ENCODE assay signal across 18 cellular contexts in the genomic region with DNA sequence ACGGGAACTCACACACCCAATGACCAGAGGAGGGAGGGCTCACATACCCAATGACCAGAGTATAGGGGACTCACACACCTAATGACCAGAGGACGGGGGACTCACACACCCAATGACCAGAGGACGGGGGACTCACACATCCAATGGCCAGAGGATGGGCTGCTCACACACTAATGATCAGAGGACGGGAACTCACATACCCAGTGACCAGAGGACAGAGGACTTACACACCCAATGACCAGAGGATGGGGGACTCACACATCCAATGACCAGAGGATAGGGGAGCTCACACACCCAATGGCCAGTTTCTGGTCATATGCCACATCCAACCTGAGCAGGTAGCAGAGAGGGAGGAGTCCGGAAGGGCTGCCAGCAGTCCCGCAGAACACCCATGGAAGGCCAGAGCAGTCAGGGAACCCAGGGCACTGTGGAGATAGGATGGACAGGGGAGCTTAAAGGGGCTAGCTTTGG.
"Had no signal": no experiment of that assay in that cellular context is flagged by ENCODE, and none has a peak within 500 bp of the region (broad histone marks: within the 10 kb centered on the region; RNA-seq: fewer than 3 reads in every experiment).

No MANE protein-coding gene starts in this region.

- H3K27me3 ChIP-seq: body of pancreas, heart right ventricle, sigmoid colon, SJSA1 had no signal

- H3K4me1 ChIP-seq: body of pancreas, sigmoid colon, SJSA1 had no signal

- H3K36me3 ChIP-seq: cardiac muscle cell, sigmoid colon, SJSA1, thoracic aorta, WERI-Rb-1 had no signal

- H3K9me3 ChIP-seq: body of pancreas, heart right ventricle, sigmoid colon, SJSA1, thoracic aorta had no signal

- DNase-seq: activated CD4-positive, alpha-beta T cell treated with anti-CD3 and anti-CD28 coated beads, Interleukin-2, amount 50 U/mL, for 1 hour; activated CD4-positive, CD25-positive, alpha-beta regulatory T cell treated with anti-CD3 and anti-CD28 coated beads, Interleukin-2, amount 50 U/mL, for 72 hours; activated gamma-delta T cell; activated T-cell treated with anti-CD3 and anti-CD28 coated beads for 4 hours; anterior cingulate cortex; body of pancreas; effector CD8-positive, alpha-beta T cell; heart right ventricle; left ventricle myocardium inferior; sigmoid colon; stimulated activated CD4-positive, alpha-beta T cell treated with anti-CD3 and anti-CD28 coated beads, Interleukin-4, amount 100 ng/mL, for 1 hour; stimulated activated naive CD4-positive, alpha-beta T cell treated with Interleukin-2 at 50 U/mL for 16 hours; T-helper 1 cell; WERI-Rb-1 had no signal

- H3K4me2 ChIP-seq: smooth muscle cell had no signal

- H3K4me3 ChIP-seq: body of pancreas, cardiac muscle cell, heart right ventricle, left ventricle myocardium inferior, sigmoid colon, SJSA1, smooth muscle cell, thoracic aorta had no signal

- H3K27ac ChIP-seq: body of pancreas, cardiac muscle cell, heart right ventricle, left ventricle myocardium inferior, sigmoid colon, SJSA1, thoracic aorta, WERI-Rb-1 had no signal
